Comparison of ENCODE assay signal across 2 cellular contexts in genomic region chr2:189168876-189169499, GRCh38.
TF ChIP-seq lines count a peak whose summit lies in the region.

No MANE protein-coding gene starts in this region.

TF ChIP-seq in IMR-90, 13 proteins besides CTCF, POLR2A, EP300 and RAD21 (continued from another document):
- TF ChIP-seq CEBPB (IDR thresholded peaks at IDR 0.05; ENCODE audit: low read depth, low read length) = no peak
- TF ChIP-seq NFE2L2 (IDR thresholded peaks at IDR 0.05; ENCODE audit: low read depth, low read length) = no peak
- no peak for TF ChIP-seq CHD1 (IDR thresholded peaks at IDR 0.05; ENCODE audit: low read depth, low read length)
- TF ChIP-seq FOS (IDR thresholded peaks at IDR 0.05; ENCODE audit: low read depth, low read length) = no peak
- TF ChIP-seq USF2 (IDR thresholded peaks at IDR 0.05; ENCODE audit: low read depth, low read length) = no peak
- TF ChIP-seq MXI1 (IDR thresholded peaks at IDR 0.05; ENCODE audit: borderline replicate concordance, low read depth, low read length) = no peak
- TF ChIP-seq SMC3 (IDR thresholded peaks at IDR 0.05; ENCODE audit: low read depth, low read length) = no peak
- TF ChIP-seq MAZ (IDR thresholded peaks at IDR 0.05; ENCODE audit: borderline replicate concordance, low read depth, low read length) = no peak
- TF ChIP-seq BHLHE40 (IDR thresholded peaks at IDR 0.05; ENCODE audit: low read depth, low read length) = no peak
- no peak for TF ChIP-seq RCOR1 (IDR thresholded peaks at IDR 0.05; ENCODE audit: insufficient replicate concordance, low read length)
- TF ChIP-seq ELK1 (IDR thresholded peaks at IDR 0.05; ENCODE audit: borderline replicate concordance, low read depth, low read length) = no peak
- no peak for TF ChIP-seq RFX5 (IDR thresholded peaks at IDR 0.05; ENCODE audit: low read depth, low read length)

TF ChIP-seq in GM12891, 5 proteins besides CTCF, POLR2A, EP300 and RAD21 (continued from another document):
- TF ChIP-seq TAF1 (IDR thresholded peaks at IDR 0.05; ENCODE audit: low read depth, low read length) = no peak
- TF ChIP-seq POU2F2 (IDR thresholded peaks at IDR 0.05; ENCODE audit: low read depth, low read length) = no peak
- no peak for TF ChIP-seq PAX5 (IDR thresholded peaks at IDR 0.05; ENCODE audit: insufficient read depth, low read length, severe bottlenecking)
- no peak for TF ChIP-seq SPI1 (IDR thresholded peaks at IDR 0.05; ENCODE audit: low read depth, low read length)
